Comparison of ENCODE assay signal across 1 cellular context in the genomic region with DNA sequence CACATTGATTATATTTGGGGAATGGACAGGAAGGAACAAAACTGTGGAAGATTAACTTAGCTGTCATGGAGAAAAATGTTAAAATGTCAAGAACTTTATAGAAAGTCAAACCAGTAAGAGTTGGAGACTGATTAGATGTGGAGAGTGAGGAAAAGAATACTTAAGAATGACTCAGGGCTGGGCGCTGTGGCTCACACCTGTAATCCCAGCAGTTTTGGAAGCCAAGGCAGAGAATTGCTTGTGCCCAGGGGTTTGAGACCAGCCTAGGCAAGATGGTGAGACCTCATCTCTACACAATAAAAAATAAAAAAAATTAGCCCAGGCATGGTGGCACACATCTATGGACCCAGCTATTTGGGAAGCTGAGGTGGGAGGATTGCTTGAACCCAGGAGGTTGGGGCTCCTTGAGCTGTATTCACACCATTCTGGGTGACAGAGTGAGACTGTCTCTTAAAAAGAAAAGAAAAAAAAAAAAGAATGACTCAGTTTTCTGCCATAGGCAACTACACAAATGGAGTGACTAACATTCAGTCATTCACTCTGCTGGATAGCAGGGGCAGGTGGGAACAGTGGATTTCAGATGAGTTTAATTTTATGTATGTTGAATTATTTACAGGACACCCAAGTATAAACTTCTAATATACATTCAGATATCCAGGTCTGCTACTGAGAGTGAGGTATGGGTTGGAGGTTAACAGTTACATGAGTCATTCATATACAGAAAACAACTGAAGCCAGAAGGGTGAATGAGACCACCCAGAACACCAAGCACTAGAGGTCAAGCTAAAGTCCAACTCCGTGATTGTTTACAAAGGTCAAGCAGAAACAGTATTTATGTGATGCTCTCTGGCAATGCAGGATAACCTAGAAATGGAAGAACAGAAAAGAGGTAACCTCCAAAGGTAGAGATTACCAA.
TF ChIP-seq lines count a peak whose summit lies in the region.

No MANE protein-coding gene starts in this region.

TF ChIP-seq in GM12878, 131 proteins besides CTCF, POLR2A, EP300 and RAD21:
- no peak for TF ChIP-seq NFIC (IDR thresholded peaks at IDR 0.05; ENCODE audit: low read depth, low read length)
- no peak for TF ChIP-seq MYB (IDR thresholded peaks at IDR 0.05; ENCODE audit: borderline replicate concordance, low read depth, low read length)
- TF ChIP-seq JUNB (IDR thresholded peaks at IDR 0.05), result no peak
- no peak for TF ChIP-seq IKZF2 (IDR thresholded peaks at IDR 0.05)
- no peak for TF ChIP-seq POLR2AphosphoS2 (IDR thresholded peaks at IDR 0.05; ENCODE audit: low read depth, low read length)
- no peak for TF ChIP-seq ZNF622 (IDR thresholded peaks at IDR 0.05)
- TF ChIP-seq ZNF24 (IDR thresholded peaks at IDR 0.05), result no peak
- TF ChIP-seq LARP7 (IDR thresholded peaks at IDR 0.05), result no peak
- no peak for TF ChIP-seq KAT2A (conservative IDR thresholded peaks at IDR 0.05; ENCODE audit: control insufficient read depth, low read depth, low read length)
- TF ChIP-seq EGR1 (IDR thresholded peaks at IDR 0.05; ENCODE audit: borderline replicate concordance in 1 of 2, low read depth in 2 of 2, low read length in 2 of 2), result no peak
- no peak for TF ChIP-seq YY1 (IDR thresholded peaks at IDR 0.05; ENCODE audit: low read depth, low read length)
- no peak for TF ChIP-seq ZZZ3 (IDR thresholded peaks at IDR 0.05; ENCODE audit: control insufficient read depth, insufficient read length, low read depth)
- no peak for TF ChIP-seq SPI1 (IDR thresholded peaks at IDR 0.05; ENCODE audit: borderline replicate concordance, insufficient read depth, low read depth, low read length)
- TF ChIP-seq RBBP5 (conservative IDR thresholded peaks at IDR 0.05), result no peak
- TF ChIP-seq, protein P1, sequence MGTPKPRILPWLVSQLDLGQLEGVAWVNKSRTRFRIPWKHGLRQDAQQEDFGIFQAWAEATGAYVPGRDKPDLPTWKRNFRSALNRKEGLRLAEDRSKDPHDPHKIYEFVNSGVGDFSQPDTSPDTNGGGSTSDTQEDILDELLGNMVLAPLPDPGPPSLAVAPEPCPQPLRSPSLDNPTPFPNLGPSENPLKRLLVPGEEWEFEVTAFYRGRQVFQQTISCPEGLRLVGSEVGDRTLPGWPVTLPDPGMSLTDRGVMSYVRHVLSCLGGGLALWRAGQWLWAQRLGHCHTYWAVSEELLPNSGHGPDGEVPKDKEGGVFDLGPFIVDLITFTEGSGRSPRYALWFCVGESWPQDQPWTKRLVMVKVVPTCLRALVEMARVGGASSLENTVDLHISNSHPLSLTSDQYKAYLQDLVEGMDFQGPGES (IDR thresholded peaks at IDR 0.05), result no peak
